Comparison of ENCODE assay signal across 16 cellular contexts in genomic region chr16:58222532-58223316, GRCh38. TPM values are rescaled to one million over a fixed set of nuclear protein-coding genes. Genes with fewer than 3 reads are reported as not detected.
DNase-seq lines count a peak whose midpoint lies in the region; ATAC-seq and TF ChIP-seq lines count a peak whose summit lies in the region.
"Had no signal": no experiment of that assay in that cellular context is flagged by ENCODE, and none has a peak within 500 bp of the region (broad histone marks: within the 10 kb centered on the region; RNA-seq: fewer than 3 reads in every experiment).

No MANE protein-coding gene starts in this region.

- peaks cover 2% of the 10 kb centered on the region; the same call in 1 of the 2 replicates for H3K9me3 ChIP-seq in MG63
- H3K9me3 ChIP-seq in osteoblast (ENCODE audit: low read depth, low read length): no peaks in the 10 kb centered on the region
- H3K9me3 ChIP-seq: psoas muscle had no signal

- no peak for ATAC-seq in activated CD8-positive, alpha-beta memory T cell treated with anti-CD3 and anti-CD28 coated beads, Interleukin-2, amount 10 ng/mL, durations not matched to agents 7 days and 5 days
- ATAC-seq in HG03457 (IDR thresholded peaks at IDR 0.05; ENCODE audit: unreplicated experiment) (no peak), T-cell (replicated peaks in 1 of 4) (no peak)
- ATAC-seq: GM12878, psoas muscle had no signal

- H3K4me2 ChIP-seq in osteoblast (ENCODE audit: insufficient read depth, low read length): no peak overlapping the region
- H3K4me2 ChIP-seq: KMS-11 had no signal

- no peaks in the 10 kb centered on the region for H4K20me1 ChIP-seq in osteoblast (ENCODE audit: insufficient read depth, low read length)

- H3K9me3 Mint-ChIP-seq in activated CD8-positive, alpha-beta memory T cell treated with anti-CD3 and anti-CD28 coated beads, Interleukin-2, amount 10 ng/mL, durations not matched to agents 7 days and 5 days (ENCODE audit: low read depth): no peaks in the 10 kb centered on the region
- peaks cover 0 to 7% (median 6%) of the 10 kb centered on the region in 3 donors for H3K9me3 Mint-ChIP-seq in T-cell
- H3K9me3 Mint-ChIP-seq: activated naive CD4-positive, alpha-beta T cell treated with anti-CD3 and anti-CD28 coated beads, Interleukin-2, amount 10 ng/mL, durations not matched to agents 7 days and 5 days had no signal

- H3K36me3 Mint-ChIP-seq in activated CD8-positive, alpha-beta memory T cell treated with anti-CD3 and anti-CD28 coated beads, Interleukin-2, amount 10 ng/mL, durations not matched to agents 7 days and 5 days: peaks cover 1% of the 10 kb centered on the region
- H3K36me3 Mint-ChIP-seq in T-cell: no peaks in the 10 kb centered on the region
- H3K36me3 Mint-ChIP-seq: activated naive CD4-positive, alpha-beta T cell treated with anti-CD3 and anti-CD28 coated beads, Interleukin-2, amount 10 ng/mL, durations not matched to agents 7 days and 5 days had no signal

- no peak for TF ChIP-seq CTCF in osteoblast (IDR thresholded peaks at IDR 0.05; ENCODE audit: extremely low read depth, low read depth, low read length)

- H3K4me1 ChIP-seq in osteoblast (ENCODE audit: insufficient read depth, low read length): no peaks in the 10 kb centered on the region
- H3K4me1 ChIP-seq: psoas muscle, stomach had no signal

- CTCF ChIA-PET in activated CD8-positive, alpha-beta memory T cell treated with anti-CD3 and anti-CD28 coated beads, Interleukin-2, amount 10 ng/mL, durations not matched to agents 7 days and 5 days (lab: Charles Lee): no interaction called here
- CTCF ChIA-PET in T-cell (lab: Charles Lee): interaction anchor here in 1 of 2 donors (0.7 kb wide), 1 partner anchor 12 kb away, joined by 5 read pairs; no protein-coding TSS in a partner anchor

- H3K27ac Mint-ChIP-seq in activated CD8-positive, alpha-beta memory T cell treated with anti-CD3 and anti-CD28 coated beads, Interleukin-2, amount 10 ng/mL, durations not matched to agents 7 days and 5 days: no peak overlapping the region
- no peak overlapping the region for H3K27ac Mint-ChIP-seq in T-cell
- H3K27ac Mint-ChIP-seq: activated naive CD4-positive, alpha-beta T cell treated with anti-CD3 and anti-CD28 coated beads, Interleukin-2, amount 10 ng/mL, durations not matched to agents 7 days and 5 days; memory B cell had no signal

- peaks cover 30% of the 10 kb centered on the region for H3K27me3 Mint-ChIP-seq in activated CD8-positive, alpha-beta memory T cell treated with anti-CD3 and anti-CD28 coated beads, Interleukin-2, amount 10 ng/mL, durations not matched to agents 7 days and 5 days
- H3K27me3 Mint-ChIP-seq in T-cell: peaks cover 19 to 28% of the 10 kb centered on the region in 2 donors

- H3K36me3 ChIP-seq in MG63: no peaks in the 10 kb centered on the region
- no peaks in the 10 kb centered on the region for H3K36me3 ChIP-seq in osteoblast (ENCODE audit: insufficient read depth, low read length)
- H3K36me3 ChIP-seq: stomach had no signal

- H3K27ac ChIP-seq in osteoblast (ENCODE audit: low read depth, low read length): no peak overlapping the region
- H3K27ac ChIP-seq: KMS-11, psoas muscle, stomach had no signal

- no peaks in the 10 kb centered on the region for H3K79me2 ChIP-seq in osteoblast (ENCODE audit: insufficient read depth, low read length)

- H3K4me1 Mint-ChIP-seq in activated CD8-positive, alpha-beta memory T cell treated with anti-CD3 and anti-CD28 coated beads, Interleukin-2, amount 10 ng/mL, durations not matched to agents 7 days and 5 days: no peaks in the 10 kb centered on the region
- H3K4me1 Mint-ChIP-seq in T-cell: no peaks in the 10 kb centered on the region
- H3K4me1 Mint-ChIP-seq: activated naive CD4-positive, alpha-beta T cell treated with anti-CD3 and anti-CD28 coated beads, Interleukin-2, amount 10 ng/mL, durations not matched to agents 7 days and 5 days; memory B cell had no signal

- no peak overlapping the region for H3K4me3 ChIP-seq in MG63
- no peak overlapping the region for H3K4me3 ChIP-seq in osteoblast (ENCODE audit: insufficient read depth, low read length)
- H3K4me3 ChIP-seq: GM12878, psoas muscle, stomach had no signal

- DNase-seq in ELR (ENCODE audit: low read depth) (peak; percentile 32), MG63 (peak; percentile 59), fibroblast of peridontal ligament (ENCODE audit: extremely low read depth) (peak; percentile 14), osteoblast (ENCODE audit: insufficient read length, low spot score, missing footprints) (peak; percentile 76), DMS153 (lab: John Stamatoyannopoulos, UW) (no peak), T-cell (no peak)
- DNase-seq in activated CD8-positive, alpha-beta memory T cell treated with anti-CD3 and anti-CD28 coated beads, Interleukin-2, amount 10 ng/mL, durations not matched to agents 7 days and 5 days: no peak
- DNase-seq: activated naive CD4-positive, alpha-beta T cell treated with anti-CD3 and anti-CD28 coated beads, Interleukin-2, amount 10 ng/mL, durations not matched to agents 7 days and 5 days; NCI-H2171; psoas muscle; stimulated activated CD4-positive, alpha-beta T cell treated with anti-CD3 and anti-CD28 coated beads, Interleukin-4, amount 100 ng/mL, for 1 hour; stomach had no signal

- no peak overlapping the region for H2AFZ ChIP-seq in osteoblast (ENCODE audit: low read length)

- H3K4me3 Mint-ChIP-seq in activated CD8-positive, alpha-beta memory T cell treated with anti-CD3 and anti-CD28 coated beads, Interleukin-2, amount 10 ng/mL, durations not matched to agents 7 days and 5 days: no peak overlapping the region
- no peak overlapping the region for H3K4me3 Mint-ChIP-seq in T-cell
- H3K4me3 Mint-ChIP-seq: activated naive CD4-positive, alpha-beta T cell treated with anti-CD3 and anti-CD28 coated beads, Interleukin-2, amount 10 ng/mL, durations not matched to agents 7 days and 5 days; memory B cell had no signal

- POLR2A ChIA-PET in T-cell (lab: Charles Lee): interaction anchor here in 1 of 2 donors (0.6 kb wide), 1 partner anchor 198 kb away, joined by 8 read pairs; no protein-coding TSS in a partner anchor

- peaks cover 26% of the 10 kb centered on the region for H3K27me3 ChIP-seq in MG63
- H3K27me3 ChIP-seq in osteoblast (ENCODE audit: insufficient read depth, low read length): peaks cover 11% of the 10 kb centered on the region
- H3K27me3 ChIP-seq: stomach had no signal

RNA-seq across cellular contexts. Expression of gene CSNK2A2, which starts 24.8 kb away (rescaled TPM):
- 44.8 and 67.6 TPM in 2 replicates for total RNA-seq in MG63 (2014; rRNA removed; shearing (Covaris generic); ENCODE audit: low replicate concordance)
- total RNA-seq in osteoblast (38.6 and 40.5 TPM in 2 replicates), T-cell (10 to 100 TPM; 51.9 to 62.4 (median 55.0) TPM)
- total RNA-seq in activated CD8-positive, alpha-beta memory T cell treated with anti-CD3 and anti-CD28 coated beads, Interleukin-2, amount 10 ng/mL, durations not matched to agents 7 days and 5 days: 10 to 100 TPM; 57.8 to 72.5 TPM

Comparison
In these comparisons a context has a peak if more than half of its experiments do, and no peak if none do; other contexts are left out.
1. DNase-seq: peak in ELR (single experiment), MG63 (single experiment), fibroblast of peridontal ligament (single experiment) and osteoblast (single experiment); none in activated CD8-positive, alpha-beta memory T cell treated with anti-CD3 and anti-CD28 coated beads, Interleukin-2, amount 10 ng/mL, durations not matched to agents 7 days and 5 days (single experiment), DMS153 (single experiment) and T-cell (0 of 34).